In genomic region chr3:131042271-131042985, GRCh38 we compare ENCODE assay signal across 7 cellular contexts. TPM values are rescaled to one million over a fixed set of nuclear protein-coding genes. Genes with fewer than 3 reads are reported as not detected.
A peak's percentile ranks its signal among the peaks of the same experiment; 100 is the strongest.
DNase-seq lines count a peak whose midpoint lies in the region; ATAC-seq and TF ChIP-seq lines count a peak whose summit lies in the region.
"Not testable (repeated sequence)": the region's sequence is repeated elsewhere in the genome, so short reads cannot be mapped to it uniquely, and the experiment has no call there.

No MANE protein-coding gene starts in this region.

- POLR2A ChIA-PET in activated CD4-positive, alpha-beta memory T cell treated with anti-CD3 and anti-CD28 coated beads, Interleukin-2, amount 10 ng/mL, durations not matched to agents 7 days and 5 days (lab: Charles Lee) = interaction anchor here (1.6 to 8.8 kb wide), 2 partner anchors 16 to 149 kb away, joined by 9 to 55 read pairs; partner anchors contain the start of genes ASTE1, ATP2C1 and NEK11

- not testable (repeated sequence) for H3K36me3 ChIP-seq in DND-41 (ENCODE audit: insufficient read depth, low read length); Loucy (ENCODE audit: insufficient read depth, low read length); neural progenitor cell

- H3K9me3 Mint-ChIP-seq in activated CD4-positive, alpha-beta memory T cell treated with anti-CD3 and anti-CD28 coated beads, Interleukin-2, amount 10 ng/mL, durations not matched to agents 7 days and 5 days = peaks cover 19% of the 10 kb centered on the region
- H3K9me3 Mint-ChIP-seq in central memory CD8-positive, alpha-beta T cell = peaks cover 25% of the 10 kb centered on the region
- H3K9me3 Mint-ChIP-seq in neural progenitor cell = peaks cover 39% of the 10 kb centered on the region

- H4K20me1 ChIP-seq in DND-41 (ENCODE audit: insufficient read depth, low read length); Loucy (ENCODE audit: insufficient read depth, low read length, poor library complexity, severe bottlenecking); neural progenitor cell (ENCODE audit: low read depth): not testable (repeated sequence)

- ATAC-seq in DND-41 (ENCODE audit: insufficient read depth, low read depth) (peak; percentile 99), T-helper 17 cell (peak; percentile 83)
- ATAC-seq in central memory CD8-positive, alpha-beta T cell (replicated peaks; ENCODE audit: extremely low read depth, poor library complexity, severe bottlenecking) = peak; percentile 86

- not testable (repeated sequence) for H3K36me3 Mint-ChIP-seq in T-helper 17 cell (ENCODE audit: low read depth); central memory CD8-positive, alpha-beta T cell (ENCODE audit: insufficient read depth)
- peaks cover 27% of the 10 kb centered on the region for H3K36me3 Mint-ChIP-seq in activated CD4-positive, alpha-beta memory T cell treated with anti-CD3 and anti-CD28 coated beads, Interleukin-2, amount 10 ng/mL, durations not matched to agents 7 days and 5 days (ENCODE audit: low read depth)
- peaks cover 26% of the 10 kb centered on the region for H3K36me3 Mint-ChIP-seq in neural progenitor cell

- TF ChIP-seq CTCF in DND-41 (IDR thresholded peaks at IDR 0.05; ENCODE audit: borderline replicate concordance, extremely low read depth, low read length, poor library complexity, severe bottlenecking); Loucy (conservative IDR thresholded peaks at IDR 0.05; ENCODE audit: low read length); neural progenitor cell (IDR thresholded peaks at IDR 0.05): not testable (repeated sequence)

- not testable (repeated sequence) for H3K9me3 ChIP-seq in DND-41 (ENCODE audit: insufficient read depth, low read length, severe bottlenecking); Loucy (ENCODE audit: insufficient read depth, low read depth, low read length); neural progenitor cell (ENCODE audit: low read depth)
- H3K9me3 ChIP-seq in T-helper 17 cell (ENCODE audit: control insufficient read depth, low read length, poor library complexity, severe bottlenecking) = peaks cover 14% of the 10 kb centered on the region

- H3K27me3 Mint-ChIP-seq in T-helper 17 cell; central memory CD8-positive, alpha-beta T cell; neural progenitor cell (ENCODE audit: insufficient read depth, low read depth): not testable (repeated sequence)
- peaks cover 15% of the 10 kb centered on the region for H3K27me3 Mint-ChIP-seq in activated CD4-positive, alpha-beta memory T cell treated with anti-CD3 and anti-CD28 coated beads, Interleukin-2, amount 10 ng/mL, durations not matched to agents 7 days and 5 days

- DNase-seq in DND-41 = peak; percentile 78
- peak in 1 of 3 donors; percentile 17 for DNase-seq in T-helper 17 cell
- peak; percentile 66 for DNase-seq in activated CD4-positive, alpha-beta memory T cell treated with anti-CD3 and anti-CD28 coated beads, Interleukin-2, amount 10 ng/mL, durations not matched to agents 7 days and 5 days
- DNase-seq in activated gamma-delta T cell treated with Interleukin-2 at 50 U/mL for 16 hours = peak; percentile 24
- peak in 1 of 2 donors; percentile 43 for DNase-seq in central memory CD8-positive, alpha-beta T cell (ENCODE audit: low spot score in 2 of 2)
- DNase-seq in neural progenitor cell (ENCODE audit: low spot score) = peak; percentile 4

- not testable (repeated sequence) for H3K9me2 ChIP-seq in Loucy (replicated peaks; ENCODE audit: low read depth, low read length)

- H3K27ac ChIP-seq in DND-41 (ENCODE audit: low read length) = peak overlapping the region; percentile 61
- H3K27ac ChIP-seq in neural progenitor cell = not testable (repeated sequence)

- H3K4me1 Mint-ChIP-seq in T-helper 17 cell, neural progenitor cell: not testable (repeated sequence)
- peaks cover 44% of the 10 kb centered on the region for H3K4me1 Mint-ChIP-seq in activated CD4-positive, alpha-beta memory T cell treated with anti-CD3 and anti-CD28 coated beads, Interleukin-2, amount 10 ng/mL, durations not matched to agents 7 days and 5 days
- H3K4me1 Mint-ChIP-seq in central memory CD8-positive, alpha-beta T cell = peaks cover 23% of the 10 kb centered on the region

- H3K4me3 Mint-ChIP-seq in T-helper 17 cell = peak overlapping the region; percentile 57
- not testable (repeated sequence) for H3K4me3 Mint-ChIP-seq in activated CD4-positive, alpha-beta memory T cell treated with anti-CD3 and anti-CD28 coated beads, Interleukin-2, amount 10 ng/mL, durations not matched to agents 7 days and 5 days; neural progenitor cell
- H3K4me3 Mint-ChIP-seq in central memory CD8-positive, alpha-beta T cell = peak overlapping the region; percentile 43

- H3K27ac Mint-ChIP-seq in T-helper 17 cell = peak overlapping the region; percentile 89
- peak overlapping the region; percentile 61 for H3K27ac Mint-ChIP-seq in activated CD4-positive, alpha-beta memory T cell treated with anti-CD3 and anti-CD28 coated beads, Interleukin-2, amount 10 ng/mL, durations not matched to agents 7 days and 5 days
- peak overlapping the region; percentile 70 for H3K27ac Mint-ChIP-seq in central memory CD8-positive, alpha-beta T cell (ENCODE audit: low read depth)
- H3K27ac Mint-ChIP-seq in neural progenitor cell = not testable (repeated sequence)

- CTCF ChIA-PET in activated CD4-positive, alpha-beta memory T cell treated with anti-CD3 and anti-CD28 coated beads, Interleukin-2, amount 10 ng/mL, durations not matched to agents 7 days and 5 days (lab: Charles Lee) = interaction anchor here (1.1 to 1.8 kb wide), 3 partner anchors 10 to 448 kb away, joined by 3 to 13 read pairs (median 9); no protein-coding TSS in a partner anchor

- not testable (repeated sequence) for H3K79me2 ChIP-seq in DND-41 (ENCODE audit: insufficient read depth, low read length); Loucy (ENCODE audit: insufficient read depth, low read length); neural progenitor cell (ENCODE audit: low read depth)

- H3K4me2 ChIP-seq in DND-41 (ENCODE audit: insufficient read depth, low read length) (peak overlapping the region; percentile 50), Loucy (ENCODE audit: low read depth, low read length, poor library complexity, severe bottlenecking) (peak overlapping the region; percentile 57)
- H3K4me2 ChIP-seq in neural progenitor cell = not testable (repeated sequence)

- H3K4me3 ChIP-seq in DND-41 (ENCODE audit: low read depth in 1 of 2, low read length in 2 of 2) (peak overlapping the region in 1 of 2 experiments; percentile 9; a peak in 1 of 4 replicates), Loucy (ENCODE audit: low read length, poor library complexity, severe bottlenecking) (peak overlapping the region; percentile 42)
- H3K4me3 ChIP-seq in neural progenitor cell = not testable (repeated sequence)

- H3K9ac ChIP-seq in DND-41 (ENCODE audit: low read depth, low read length) = 0 out of 2 replicates have a peak overlapping the region, but pooled peaks have one; percentile 26
- peak overlapping the region; percentile 51 for H3K9ac ChIP-seq in Loucy (ENCODE audit: low read depth, low read length, poor library complexity, severe bottlenecking)
- not testable (repeated sequence) for H3K9ac ChIP-seq in neural progenitor cell

- not testable (repeated sequence) for H3F3A ChIP-seq in Loucy (ENCODE audit: low read depth); neural progenitor cell (ENCODE audit: low read depth)

- H3K4me1 ChIP-seq in DND-41 (ENCODE audit: insufficient read depth, low read length) (peaks cover 16% of the 10 kb centered on the region), Loucy (ENCODE audit: insufficient read depth, low read length, poor library complexity, severe bottlenecking) (peaks cover 30% of the 10 kb centered on the region)
- H3K4me1 ChIP-seq in neural progenitor cell = not testable (repeated sequence)

- H2AFZ ChIP-seq in DND-41 (ENCODE audit: low read depth, low read length) (peak overlapping the region; percentile 82), Loucy (ENCODE audit: low read length) (peak overlapping the region; percentile 61), neural progenitor cell (replicated peaks) (peak overlapping the region; percentile 86)

- H3K27me3 ChIP-seq in DND-41 (ENCODE audit: insufficient read depth, low read length, poor library complexity); Loucy (ENCODE audit: insufficient read depth, low read length, poor library complexity, severe bottlenecking); neural progenitor cell: not testable (repeated sequence)

RNA-seq across cellular contexts. Expression of gene NEK11, which starts 15.8 kb away (rescaled TPM):
- total RNA-seq in T-helper 17 cell (1 to 10 TPM; 6.4 to 9.7 TPM), neural progenitor cell (ENCODE audit: low replicate concordance) (1.1 and 8.1 TPM in 2 replicates)
- 1 to 10 TPM; 1.4 to 2.8 TPM for total RNA-seq in activated CD4-positive, alpha-beta memory T cell treated with anti-CD3 and anti-CD28 coated beads, Interleukin-2, amount 10 ng/mL, durations not matched to agents 7 days and 5 days

RNA-seq across cellular contexts. Expression of gene ASTE1, which starts 15.8 kb away (rescaled TPM):
- 10 to 100 TPM; 24.3 to 24.4 TPM for total RNA-seq in T-helper 17 cell
- total RNA-seq in activated CD4-positive, alpha-beta memory T cell treated with anti-CD3 and anti-CD28 coated beads, Interleukin-2, amount 10 ng/mL, durations not matched to agents 7 days and 5 days = 10 to 100 TPM; 12.8 TPM
- total RNA-seq in neural progenitor cell (ENCODE audit: low replicate concordance) = 1.4 and 3.1 TPM in 2 replicates
